7 cellular contexts compared by ENCODE assay signal in the genomic region with DNA sequence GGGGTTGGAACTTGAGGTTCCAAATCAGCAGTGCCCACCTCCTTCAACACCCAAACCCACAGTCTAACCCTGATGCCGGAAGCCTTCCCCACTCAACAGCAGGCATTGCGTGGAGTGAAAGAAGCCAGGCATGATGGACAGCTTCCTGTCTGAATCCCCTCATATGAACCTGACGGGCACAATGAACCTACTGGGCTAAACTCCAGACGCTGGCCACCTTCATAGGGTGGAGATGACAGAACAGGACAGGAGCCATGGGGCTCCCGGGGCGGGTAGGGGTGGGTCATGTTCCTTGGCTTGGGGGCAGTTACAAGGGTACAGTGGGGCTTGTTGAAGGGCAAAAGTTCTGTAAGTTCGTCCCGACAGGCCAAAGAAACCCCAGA. TPM values are rescaled to one million over a fixed set of nuclear protein-coding genes. Genes with fewer than 3 reads are reported as not detected.
A peak's percentile ranks its signal among the peaks of the same experiment; 100 is the strongest.
DNase-seq lines count a peak whose midpoint lies in the region; ATAC-seq and TF ChIP-seq lines count a peak whose summit lies in the region.

No MANE protein-coding gene starts in this region.

- no peaks in the 10 kb centered on the region for H3K9me3 ChIP-seq in T-helper 17 cell (ENCODE audit: control insufficient read depth, low read length, poor library complexity, severe bottlenecking)
- H3K9me3 ChIP-seq in stomach = no peaks in the 10 kb centered on the region

- no peak overlapping the region for H3K4me2 ChIP-seq in GM23338

- H3K27ac Mint-ChIP-seq in GM23338 = no peak overlapping the region
- peak overlapping the region; percentile 94 for H3K27ac Mint-ChIP-seq in T-helper 17 cell

- peaks cover 30% of the 10 kb centered on the region for H3K79me2 ChIP-seq in GM23338 (replicated peaks; ENCODE audit: insufficient read depth)

- TF ChIP-seq CTCF in GM23338 (conservative IDR thresholded peaks at IDR 0.05; ENCODE audit: low read depth in 2 of 2) (no peak), stomach (IDR thresholded peaks at IDR 0.05) (no peak)

- peaks cover 6% of the 10 kb centered on the region; the same call in 1 of the 2 replicates for H3K9me2 ChIP-seq in GM23338 (ENCODE audit: insufficient read depth)

- H3K27ac ChIP-seq in GM23338 (ENCODE audit: low read depth) (no peak overlapping the region), stomach (peak overlapping the region; percentile 44 to 96 (median 86))

- H3K4me1 Mint-ChIP-seq in GM23338 (peaks cover 29% of the 10 kb centered on the region), T-helper 17 cell (peaks cover 15% of the 10 kb centered on the region)

- 0 out of 2 replicates have a peak, but pooled peaks cover 4% of the 10 kb centered on the region for H3F3A ChIP-seq in GM23338 (replicated peaks; ENCODE audit: low read depth)

- intact Hi-C loops in left ventricle myocardium superior (cut with micrococcal nuclease) = no loop called here
- intact Hi-C loops in stomach (cut with DNase I; ENCODE audit: low total_unique reads) = no loop called here

- H3K9me3 Mint-ChIP-seq in GM23338 = no peaks in the 10 kb centered on the region; the same call in 2 of the 3 replicates

- H3K27me3 ChIP-seq in GM23338 (ENCODE audit: insufficient read depth) (no peaks in the 10 kb centered on the region), stomach (no peaks in the 10 kb centered on the region)

- peak overlapping the region; percentile 98; the same call in 1 of the 2 replicates for H3K4me3 ChIP-seq in GM23338
- H3K4me3 ChIP-seq in stomach = peak overlapping the region; percentile 71 to 100 (median 84)

- H4K20me1 ChIP-seq in GM23338 (replicated peaks; ENCODE audit: insufficient read depth) = no peaks in the 10 kb centered on the region; the same call in 1 of the 2 replicates

- H3K36me3 ChIP-seq in GM23338 (ENCODE audit: insufficient read depth) (peaks cover 11% of the 10 kb centered on the region; the same call in 1 of the 2 replicates), stomach (peaks cover 2 to 27% (median 16%) of the 10 kb centered on the region in 4 donors)

- DNase-seq in GM23338 (ENCODE audit: low spot score) (no peak), T-helper 17 cell (no peak), left ventricle myocardium superior (peak; percentile 32), stomach (no peak), NCI-H345 (lab: John Stamatoyannopoulos, UW) (no peak)

- ATAC-seq in GM23338 = peak; percentile 4; the same call in 1 of the 3 replicates
- ATAC-seq in T-helper 17 cell = no peak
- no peak for ATAC-seq in left ventricle myocardium superior
- ATAC-seq in HG02981 (IDR thresholded peaks at IDR 0.05; ENCODE audit: unreplicated experiment) = no peak
- ATAC-seq in GM18870 (IDR thresholded peaks at IDR 0.05; ENCODE audit: unreplicated experiment) = no peak

- TF ChIP-seq POLR2A in stomach (IDR thresholded peaks at IDR 0.05) = no peak

- H3K4me3 Mint-ChIP-seq in GM23338 (peak overlapping the region; percentile 89; the same call in 2 of the 3 replicates), T-helper 17 cell (peak overlapping the region; percentile 97)

- H3K27me3 Mint-ChIP-seq in GM23338 (ENCODE audit: insufficient read depth, low read depth, poor library complexity) (peaks cover 10% of the 10 kb centered on the region), T-helper 17 cell (no peaks in the 10 kb centered on the region)

- H3K36me3 Mint-ChIP-seq in GM23338 (ENCODE audit: low read depth) (peaks cover 31% of the 10 kb centered on the region), T-helper 17 cell (ENCODE audit: low read depth) (peaks cover 4% of the 10 kb centered on the region)

- 86 to 94% (median 89%) methylated on average over 8 of the region's 8 CpGs for WGBS in stomach, 5 donors

- H2AFZ ChIP-seq in GM23338 = peak overlapping the region; percentile 88; the same call in 1 of the 2 replicates

- H3K4me1 ChIP-seq in GM23338 (ENCODE audit: insufficient read depth) (peaks cover 37% of the 10 kb centered on the region), stomach (peaks cover 17 to 62% (median 45%) of the 10 kb centered on the region in 4 donors)

- no peak for TF ChIP-seq EP300 in stomach (IDR thresholded peaks at IDR 0.05)

TF ChIP-seq in GM23338, 12 proteins besides CTCF, POLR2A, EP300 and RAD21:
- TF ChIP-seq, protein P1, sequence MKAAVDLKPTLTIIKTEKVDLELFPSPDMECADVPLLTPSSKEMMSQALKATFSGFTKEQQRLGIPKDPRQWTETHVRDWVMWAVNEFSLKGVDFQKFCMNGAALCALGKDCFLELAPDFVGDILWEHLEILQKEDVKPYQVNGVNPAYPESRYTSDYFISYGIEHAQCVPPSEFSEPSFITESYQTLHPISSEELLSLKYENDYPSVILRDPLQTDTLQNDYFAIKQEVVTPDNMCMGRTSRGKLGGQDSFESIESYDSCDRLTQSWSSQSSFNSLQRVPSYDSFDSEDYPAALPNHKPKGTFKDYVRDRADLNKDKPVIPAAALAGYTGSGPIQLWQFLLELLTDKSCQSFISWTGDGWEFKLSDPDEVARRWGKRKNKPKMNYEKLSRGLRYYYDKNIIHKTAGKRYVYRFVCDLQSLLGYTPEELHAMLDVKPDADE (IDR thresholded peaks at IDR 0.05) = no peak
- TF ChIP-seq JUNB (IDR thresholded peaks at IDR 0.05; ENCODE audit: unreplicated experiment) = no peak
TF ChIP-seq in GM23338: peak in this region for 0.

RNA-seq across cellular contexts. Expression of a gene that starts 0.5 kb away (rescaled TPM):
- total RNA-seq in GM23338 (2014; rRNA removed; shearing (Covaris generic)) = 44.5 and 71.0 TPM in 2 replicates
- 817 and 832 TPM in 2 replicates for polyA plus RNA-seq in GM23338 (2016; fragmentation: Nextera tagmentation; extraction: Ambion mirVana)
- total RNA-seq in T-helper 17 cell = 10 to 100 TPM; 23.1 to 23.8 TPM
- 176 TPM for total RNA-seq in left ventricle myocardium superior
- total RNA-seq in stomach = 10 to 100 TPM in 3 of 5 donors, 1 to 10 TPM in 2; 8.5 to 60.5 (median 29.2) TPM
- 10 to 100 TPM; 33.8 to 47.2 (median 36.5) TPM for polyA plus RNA-seq in stomach
